ENCODE assay signal across 30 cellular contexts in the genomic region with DNA sequence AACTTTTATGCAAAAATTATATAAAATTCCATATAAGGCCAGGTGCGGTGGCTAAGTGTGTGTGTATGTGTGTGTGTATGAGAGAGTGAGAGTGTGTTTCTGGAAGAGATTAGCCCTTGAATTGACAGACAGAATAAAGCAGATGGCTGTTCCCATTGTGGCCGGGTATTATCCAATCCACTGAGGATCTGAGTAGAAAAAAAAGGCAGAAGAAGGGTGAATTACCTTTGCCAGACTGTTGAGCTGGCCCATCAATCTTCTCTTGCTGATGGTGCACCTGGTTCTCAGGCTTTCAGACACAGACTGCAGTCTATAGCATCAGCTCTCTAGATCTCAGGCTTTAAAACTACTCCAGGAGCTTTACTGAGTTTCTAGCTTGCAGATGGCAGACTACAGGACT.
"Had no signal": no experiment of that assay in that cellular context is flagged by ENCODE, and none has a peak within 500 bp of the region (broad histone marks: within the 10 kb centered on the region; RNA-seq: fewer than 3 reads in every experiment).

No MANE protein-coding gene starts in this region.

- H3K9me3 ChIP-seq: adrenal gland, body of pancreas, esophagus squamous epithelium, left ventricle myocardium inferior, right atrium auricular region, suprapubic skin, tibial nerve had no signal

- DNase-seq: activated CD4-positive, alpha-beta memory T cell treated with anti-CD3 and anti-CD28 coated beads for 36 hours; activated CD4-positive, alpha-beta T cell treated with anti-CD3 and anti-CD28 coated beads, Interleukin-2, amount 10 ng/mL, durations not matched to agents 24 days and 14 days; activated CD4-positive, CD25-positive, alpha-beta regulatory T cell treated with anti-CD3 and anti-CD28 coated beads, Interleukin-2, amount 50 U/mL, for 72 hours; activated CD8-positive, alpha-beta memory T cell treated with anti-CD3 and anti-CD28 coated beads, Interleukin-2, amount 50 U/mL, for 4 hours; activated effector memory CD4-positive, alpha-beta T cell treated with anti-CD3 and anti-CD28 coated beads, Interleukin-2, amount 50 U/mL, for 16 hours; activated naive CD4-positive, alpha-beta T cell treated with anti-CD3 and anti-CD28 coated beads for 36 hours; activated naive CD8-positive, alpha-beta T cell treated with anti-CD3 and anti-CD28 coated beads for 36 hours; activated T-cell treated with anti-CD3 and anti-CD28 coated beads, Interleukin-2, amount 50 U/mL, for 1 hour; adrenal gland; aorta; body of pancreas; dermis blood vessel endothelial cell; effector CD8-positive, alpha-beta T cell; esophagus squamous epithelium; foreskin melanocyte; left ventricle myocardium inferior; mesendoderm; natural killer cell; occipital lobe; stimulated activated CD4-positive, alpha-beta T cell treated with anti-CD3 and anti-CD28 coated beads, Interleukin-15, amount 100 ng/mL, for 24 hours; stimulated activated CD4-positive, alpha-beta T cell treated with anti-CD3 and anti-CD28 coated beads, Interleukin-2, amount 100 ng/mL, for 24 hours; stimulated activated naive CD4-positive, alpha-beta T cell; T1000 had no signal

- ATAC-seq: body of pancreas, natural killer cell had no signal

- H3K27ac ChIP-seq: adrenal gland, body of pancreas, epithelial cell of prostate, esophagus squamous epithelium, left ventricle myocardium inferior, neural progenitor cell, parathyroid adenoma, right atrium auricular region, suprapubic skin, tibial nerve had no signal

- H3K4me2 ChIP-seq: neural progenitor cell had no signal

- H3K4me1 ChIP-seq: adrenal gland, body of pancreas, esophagus squamous epithelium, left ventricle myocardium inferior, neural progenitor cell, parathyroid adenoma, right atrium auricular region, suprapubic skin, tibial nerve had no signal

- H3K79me2 ChIP-seq: parathyroid adenoma had no signal

- H3K36me3 ChIP-seq: adrenal gland, esophagus squamous epithelium, left ventricle myocardium inferior, neural progenitor cell, right atrium auricular region, suprapubic skin, tibial nerve had no signal

- H3K9ac ChIP-seq: neural progenitor cell, parathyroid adenoma had no signal

- H3K27me3 ChIP-seq: adrenal gland, body of pancreas, esophagus squamous epithelium, neural progenitor cell, right atrium auricular region, suprapubic skin, tibial nerve had no signal

- H3K4me3 ChIP-seq: adrenal gland, body of pancreas, esophagus squamous epithelium, left ventricle myocardium inferior, lung, neural progenitor cell, right atrium auricular region, suprapubic skin, tibial nerve had no signal

- H2AFZ ChIP-seq: neural progenitor cell, parathyroid adenoma had no signal
